ENCODE assay signal across 14 cellular contexts in the genomic region with DNA sequence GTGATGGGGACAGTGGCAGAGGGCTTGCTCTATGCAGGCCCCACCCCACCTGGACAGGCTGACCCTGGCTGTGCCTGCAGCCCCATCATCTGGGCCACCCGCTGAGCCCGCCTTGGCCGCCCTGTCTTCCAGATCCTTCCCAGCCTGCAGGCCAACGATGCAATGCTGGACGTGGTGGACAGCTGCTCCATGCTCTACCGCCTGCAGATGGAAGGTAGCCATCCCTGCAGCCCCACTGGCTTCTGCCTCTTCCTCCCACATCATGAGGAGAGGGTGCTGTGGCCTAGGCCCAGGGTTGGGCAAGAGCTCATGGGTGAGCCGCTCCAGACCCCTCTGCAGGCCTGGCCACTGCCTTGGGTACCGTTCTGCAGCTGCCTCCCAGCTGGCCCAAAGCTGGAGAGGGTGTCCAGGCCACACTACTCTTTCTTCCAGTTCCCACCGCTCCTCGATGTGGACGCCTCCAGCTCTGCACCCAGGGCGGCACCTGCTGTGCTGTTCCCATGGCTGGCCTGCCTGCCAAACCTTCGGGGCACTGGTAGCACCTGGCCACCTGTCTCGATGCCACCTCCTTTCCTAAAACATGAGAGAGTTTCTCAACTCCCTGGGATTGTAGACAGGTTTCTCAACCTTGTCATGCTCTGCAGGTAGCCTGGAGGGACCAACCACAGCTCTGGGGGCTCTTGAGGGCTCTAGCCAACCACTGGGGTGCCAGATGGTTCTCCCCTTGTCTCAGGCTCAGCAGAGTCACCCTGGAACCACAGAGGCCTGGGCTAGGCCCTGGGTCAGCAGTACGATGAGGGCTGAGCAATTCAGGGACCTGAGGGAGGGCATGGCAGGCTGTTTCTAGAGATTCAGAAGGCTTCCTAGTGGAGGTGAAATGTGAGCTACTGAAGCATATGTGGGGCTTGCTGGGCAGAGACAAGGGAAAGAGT. TPM values are rescaled to one million over a fixed set of nuclear protein-coding genes. Genes with fewer than 3 reads are reported as not detected.
DNase-seq lines count a peak whose midpoint lies in the region; ATAC-seq, FAIRE-seq and TF ChIP-seq lines count a peak whose summit lies in the region.
"Had no signal": no experiment of that assay in that cellular context is flagged by ENCODE, and none has a peak within 500 bp of the region (broad histone marks: within the 10 kb centered on the region; RNA-seq: fewer than 3 reads in every experiment).

No MANE protein-coding gene starts in this region.

- H3K27ac ChIP-seq in MM.1S (ENCODE audit: low read length) (peak overlapping the region; percentile 38; the same call in 1 of the 2 replicates), endothelial cell of umbilical vein (ENCODE audit: insufficient read depth, low read depth, low read length) (peak overlapping the region; percentile 60), skeletal muscle tissue (ENCODE audit: low read depth, low read length) (no peak overlapping the region), caudate nucleus (ENCODE audit: low read depth, low read length) (no peak overlapping the region)
- H3K27ac ChIP-seq: SK-N-MC had no signal

- ATAC-seq in HG02970 (IDR thresholded peaks at IDR 0.05; ENCODE audit: low FRiP score, unreplicated experiment) = no peak

- TF ChIP-seq CTCF in MM.1S (IDR thresholded peaks at IDR 0.05; ENCODE audit: low read length) (no peak), endothelial cell of umbilical vein (IDR thresholded peaks at IDR 0.05; ENCODE audit: extremely low read depth in 1 of 2, insufficient read depth in 1 of 2, low read depth in 1 of 2, low read length in 2 of 2) (no peak)

- H3K4me2 ChIP-seq in MM.1S (ENCODE audit: low read depth, low read length) (peak overlapping the region; percentile 95), endothelial cell of umbilical vein (ENCODE audit: insufficient read depth, low read length) (peak overlapping the region; percentile 1)

- H3K4me3 ChIP-seq in MM.1S (ENCODE audit: low read length) (peak overlapping the region; percentile 75), endothelial cell of umbilical vein (replicated peaks in 1 of 3; ENCODE audit: insufficient read depth in 1 of 3, low read depth in 1 of 3, low read length in 3 of 3) (no peak overlapping the region), skeletal muscle tissue (ENCODE audit: low read length in 3 of 3) (no peak overlapping the region)
- H3K4me3 ChIP-seq: SK-N-MC had no signal

- H3K9ac ChIP-seq in MM.1S (ENCODE audit: low read length) = peak overlapping the region; percentile 90
- H3K9ac ChIP-seq in endothelial cell of umbilical vein (replicated peaks; ENCODE audit: extremely low read depth, insufficient read depth, low read length) = peak overlapping the region; percentile 5
- H3K9ac ChIP-seq in skeletal muscle tissue (ENCODE audit: low read depth in 1 of 3, low read length in 3 of 3) = peak overlapping the region in 2 of 3 donors; percentile 33 to 43

- peaks cover 4% of the 10 kb centered on the region; the same call in 1 of the 2 replicates for H3F3A ChIP-seq in MM.1S (ENCODE audit: insufficient read depth, low read length)

- DNase-seq in T-helper 1 cell = no peak
- no peak for DNase-seq in MM.1S
- DNase-seq in endothelial cell of umbilical vein (ENCODE audit: low read depth, low spot score) = no peak
- DNase-seq in caudate nucleus (lab: John Stamatoyannopoulos, UW) = no peak
- DNase-seq in dedifferentiated amniotic fluid mesenchymal stem cell (ENCODE audit: extremely low spot score) = no peak
- DNase-seq: DMS53, NCI-H1417 treated with DMSO at 0.1 percent for 48 hours, NCI-H774 had no signal

- no peaks in the 10 kb centered on the region for H3K9me1 ChIP-seq in endothelial cell of umbilical vein (replicated peaks; ENCODE audit: control insufficient read depth, extremely low read depth, insufficient read depth, low read length)

- H3K36me3 ChIP-seq in MM.1S (replicated peaks; ENCODE audit: insufficient read depth, low read length) (no peaks in the 10 kb centered on the region; the same call in 1 of the 2 replicates), endothelial cell of umbilical vein (ENCODE audit: control insufficient read depth in 2 of 2, extremely low read depth in 1 of 2, insufficient read depth in 2 of 2, low read length in 2 of 2) (peaks cover 5 to 16% of the 10 kb centered on the region in 2 experiments), skeletal muscle tissue (ENCODE audit: control insufficient read depth in 3 of 3, insufficient read depth in 3 of 3, low read length in 3 of 3) (peaks cover 47 to 58% (median 51%) of the 10 kb centered on the region in 3 donors)

- dilution Hi-C loops in endothelial cell of umbilical vein (cut with MboI; ENCODE audit: extremely low pct_ligation_motif_present, low sequenced_read_pairs) = no loop called here

- peaks cover 17% of the 10 kb centered on the region for H3K4me1 Mint-ChIP-seq in T-helper 1 cell treated with Interleukin-12 subunit alpha and Interleukin-12 subunit beta and Interleukin-4 antibody, amounts not matched to agents 30 μg/mL and 1 μg/mL, for 36 hours (ENCODE audit: low read depth)

- no peaks in the 10 kb centered on the region for H3K9me2 ChIP-seq in MM.1S (replicated peaks; ENCODE audit: insufficient read depth, low read length)

- no peaks in the 10 kb centered on the region for H3K27me3 Mint-ChIP-seq in T-helper 1 cell treated with Interleukin-12 subunit alpha and Interleukin-12 subunit beta and Interleukin-4 antibody, amounts not matched to agents 30 μg/mL and 1 μg/mL, for 36 hours (ENCODE audit: low read depth)

- peaks cover under 1% of the 10 kb centered on the region for H3K9me3 Mint-ChIP-seq in T-helper 1 cell treated with Interleukin-12 subunit alpha and Interleukin-12 subunit beta and Interleukin-4 antibody, amounts not matched to agents 30 μg/mL and 1 μg/mL, for 36 hours

- peaks cover 17% of the 10 kb centered on the region for H3K4me1 ChIP-seq in MM.1S (ENCODE audit: low read length)
- peaks cover 16% of the 10 kb centered on the region for H3K4me1 ChIP-seq in endothelial cell of umbilical vein (ENCODE audit: control insufficient read depth, extremely low read depth, insufficient read depth, low read length)
- H3K4me1 ChIP-seq in skeletal muscle tissue (ENCODE audit: control insufficient read depth in 3 of 3, insufficient read depth in 3 of 3, low read length in 3 of 3) = peaks cover 2 to 39% (median 19%) of the 10 kb centered on the region in 3 donors

- H3K79me2 ChIP-seq in MM.1S (ENCODE audit: low read length) (peaks cover 19% of the 10 kb centered on the region), endothelial cell of umbilical vein (ENCODE audit: control insufficient read depth, insufficient read depth, low read length) (no peaks in the 10 kb centered on the region)

- no peak for FAIRE-seq in endothelial cell of umbilical vein (lab: Jason Lieb, UNC)

- H3K36me3 Mint-ChIP-seq in T-helper 1 cell treated with Interleukin-12 subunit alpha and Interleukin-12 subunit beta and Interleukin-4 antibody, amounts not matched to agents 30 μg/mL and 1 μg/mL, for 36 hours (ENCODE audit: low read depth) = peaks cover 29% of the 10 kb centered on the region

- peak overlapping the region; percentile 81 for H3K27ac Mint-ChIP-seq in T-helper 1 cell treated with Interleukin-12 subunit alpha and Interleukin-12 subunit beta and Interleukin-4 antibody, amounts not matched to agents 30 μg/mL and 1 μg/mL, for 36 hours

- POLR2A ChIA-PET in endothelial cell of umbilical vein (lab: Charles Lee) = no interaction called here

- TF ChIP-seq POLR2A in endothelial cell of umbilical vein (IDR thresholded peaks at IDR 0.05; ENCODE audit: low read depth, low read length) = no peak

- H2AFZ ChIP-seq in MM.1S (ENCODE audit: low read length) (0 out of 2 replicates have a peak overlapping the region, but pooled peaks have one; percentile 82), endothelial cell of umbilical vein (ENCODE audit: low read depth, low read length) (no peak overlapping the region)

- intact Hi-C loops in endothelial cell of umbilical vein (cut with micrococcal nuclease) = no loop called here

- H3K27me3 ChIP-seq in MM.1S (replicated peaks; ENCODE audit: insufficient read depth, low read length) = no peaks in the 10 kb centered on the region
- H3K27me3 ChIP-seq in endothelial cell of umbilical vein (ENCODE audit: control insufficient read depth in 2 of 2, insufficient read depth in 2 of 2, low read length in 2 of 2) = no peaks in the 10 kb centered on the region
- H3K27me3 ChIP-seq in skeletal muscle tissue (ENCODE audit: control insufficient read depth in 3 of 3, insufficient read depth in 3 of 3, low read length in 3 of 3) = no peaks in the 10 kb centered on the region

- CTCF ChIA-PET in endothelial cell of umbilical vein (lab: Charles Lee) = interaction anchor here (1.4 to 2.2 kb wide), 2 partner anchors 9 to 17 kb away, joined by 4 to 7 read pairs; a partner anchor contains a TSS

- no TSS peak for BruUV-seq in endothelial cell of umbilical vein (replicated peaks; lab: Mats Ljungman, UMichigan)

- no peaks in the 10 kb centered on the region for H3K9me3 ChIP-seq in MM.1S (replicated peaks; ENCODE audit: insufficient read depth, low read length)
- H3K9me3 ChIP-seq in endothelial cell of umbilical vein (replicated peaks; ENCODE audit: control insufficient read depth, insufficient read depth, low read length) = no peaks in the 10 kb centered on the region
- no peaks in the 10 kb centered on the region for H3K9me3 ChIP-seq in skeletal muscle tissue (ENCODE audit: control insufficient read depth in 3 of 3, low read length in 3 of 3)

- peak overlapping the region; percentile 70 for H3K4me3 Mint-ChIP-seq in T-helper 1 cell treated with Interleukin-12 subunit alpha and Interleukin-12 subunit beta and Interleukin-4 antibody, amounts not matched to agents 30 μg/mL and 1 μg/mL, for 36 hours

- no peaks in the 10 kb centered on the region for H4K20me1 ChIP-seq in MM.1S (ENCODE audit: insufficient read depth, low read length)
- H4K20me1 ChIP-seq in endothelial cell of umbilical vein (replicated peaks; ENCODE audit: control insufficient read depth, extremely low read depth, insufficient read depth, low read length) = no peaks in the 10 kb centered on the region

RNA-seq across cellular contexts. Expression of a gene that starts 9.5 kb away (rescaled TPM):
- total RNA-seq in endothelial cell of umbilical vein (57.0 and 57.2 TPM in 2 replicates), skeletal muscle tissue (3.1 TPM)
- 22.5 and 25.9 TPM in 2 replicates for polyA plus RNA-seq in endothelial cell of umbilical vein
- polyA plus RNA-seq in endothelial cell of umbilical vein (2011; cell fraction: cytosol; rRNA removed) = 19.9 and 20.5 TPM in 2 replicates
- 53.4 and 57.7 TPM in 2 replicates for polyA plus RNA-seq in endothelial cell of umbilical vein (2011; cell fraction: nucleus; rRNA removed)
- polyA plus RNA-seq in endothelial cell of umbilical vein (2012) = 9.6 and 24.0 TPM in 2 replicates
- polyA minus RNA-seq in endothelial cell of umbilical vein = 15.1 and 19.5 TPM in 2 replicates
- 23.9 TPM for polyA minus RNA-seq in endothelial cell of umbilical vein (2011; cell fraction: cytosol; rRNA and poly(A)+ RNA removed)
- 19.8 and 21.3 TPM in 2 replicates for polyA minus RNA-seq in endothelial cell of umbilical vein (2011; cell fraction: nucleus; rRNA and poly(A)+ RNA removed)

RNA-seq across cellular contexts. Expression of a gene that starts 19.4 kb away (rescaled TPM):
- total RNA-seq in endothelial cell of umbilical vein (33.1 and 39.7 TPM in 2 replicates), skeletal muscle tissue (18.3 TPM)
- polyA plus RNA-seq in endothelial cell of umbilical vein = 31.6 and 33.5 TPM in 2 replicates
- polyA plus RNA-seq in endothelial cell of umbilical vein (2011; cell fraction: cytosol; rRNA removed) = 22.8 and 24.9 TPM in 2 replicates
- 72.1 and 85.3 TPM in 2 replicates for polyA plus RNA-seq in endothelial cell of umbilical vein (2011; cell fraction: nucleus; rRNA removed)
- polyA plus RNA-seq in endothelial cell of umbilical vein (2012) = 14.4 and 16.5 TPM in 2 replicates
- polyA minus RNA-seq in endothelial cell of umbilical vein = 30.5 and 33.4 TPM in 2 replicates
- polyA minus RNA-seq in endothelial cell of umbilical vein (2011; cell fraction: cytosol; rRNA and poly(A)+ RNA removed) = 50.4 TPM
- polyA minus RNA-seq in endothelial cell of umbilical vein (2011; cell fraction: nucleus; rRNA and poly(A)+ RNA removed) = 21.8 and 30.4 TPM in 2 replicates

RNA-seq across cellular contexts. Expression of a gene that starts 24.1 kb away (rescaled TPM):
- not detected in 2 replicates for total RNA-seq in endothelial cell of umbilical vein
- not detected in 2 replicates for polyA plus RNA-seq in endothelial cell of umbilical vein
- not detected in 2 replicates for polyA plus RNA-seq in endothelial cell of umbilical vein (2011; cell fraction: cytosol; rRNA removed)
- not detected in 2 replicates for polyA plus RNA-seq in endothelial cell of umbilical vein (2011; cell fraction: nucleus; rRNA removed)
- polyA plus RNA-seq in endothelial cell of umbilical vein (2012) = 0.03 TPM in 2 replicates
- polyA minus RNA-seq in endothelial cell of umbilical vein = not detected in 2 replicates
- polyA minus RNA-seq in endothelial cell of umbilical vein (2011; cell fraction: cytosol; rRNA and poly(A)+ RNA removed) = not detected
- not detected in 2 replicates for polyA minus RNA-seq in endothelial cell of umbilical vein (2011; cell fraction: nucleus; rRNA and poly(A)+ RNA removed)
- not detected for total RNA-seq in skeletal muscle tissue
- total RNA-seq: A172; activated CD8-positive, alpha-beta memory T cell treated with anti-CD3 and anti-CD28 coated beads for 36 hours had no signal

RNA-seq across cellular contexts. Expression of a gene that starts 37.1 kb away (rescaled TPM):
- total RNA-seq in endothelial cell of umbilical vein (8.5 and 9.7 TPM in 2 replicates), skeletal muscle tissue (14.6 TPM)
- polyA plus RNA-seq in endothelial cell of umbilical vein = 8.9 and 9.9 TPM in 2 replicates
- polyA plus RNA-seq in endothelial cell of umbilical vein (2011; cell fraction: cytosol; rRNA removed) = 8.4 and 8.5 TPM in 2 replicates
- polyA plus RNA-seq in endothelial cell of umbilical vein (2011; cell fraction: nucleus; rRNA removed) = 9.8 and 10.0 TPM in 2 replicates
- 6.6 TPM in 2 replicates for polyA plus RNA-seq in endothelial cell of umbilical vein (2012)
- 2.3 and 2.8 TPM in 2 replicates for polyA minus RNA-seq in endothelial cell of umbilical vein
- polyA minus RNA-seq in endothelial cell of umbilical vein (2011; cell fraction: cytosol; rRNA and poly(A)+ RNA removed) = 2.2 TPM
- 2.5 and 3.2 TPM in 2 replicates for polyA minus RNA-seq in endothelial cell of umbilical vein (2011; cell fraction: nucleus; rRNA and poly(A)+ RNA removed)

RNA-seq across cellular contexts. Expression of a gene that starts 48.3 kb away (rescaled TPM):
- total RNA-seq in endothelial cell of umbilical vein (60.4 and 65.7 TPM in 2 replicates), skeletal muscle tissue (16.7 TPM)
- 39.0 and 42.4 TPM in 2 replicates for polyA plus RNA-seq in endothelial cell of umbilical vein
- 37.4 and 41.1 TPM in 2 replicates for polyA plus RNA-seq in endothelial cell of umbilical vein (2011; cell fraction: cytosol; rRNA removed)
- polyA plus RNA-seq in endothelial cell of umbilical vein (2011; cell fraction: nucleus; rRNA removed) = 126 and 144 TPM in 2 replicates
- 30.3 and 35.4 TPM in 2 replicates for polyA plus RNA-seq in endothelial cell of umbilical vein (2012)
- 40.0 and 53.3 TPM in 2 replicates for polyA minus RNA-seq in endothelial cell of umbilical vein
- polyA minus RNA-seq in endothelial cell of umbilical vein (2011; cell fraction: cytosol; rRNA and poly(A)+ RNA removed) = 41.2 TPM
- 59.6 and 64.9 TPM in 2 replicates for polyA minus RNA-seq in endothelial cell of umbilical vein (2011; cell fraction: nucleus; rRNA and poly(A)+ RNA removed)

Comparison
In these comparisons a context has a peak if more than half of its experiments do, and no peak if none do; other contexts are left out.
1. H3K27ac ChIP-seq: peak in MM.1S (single experiment) and endothelial cell of umbilical vein (single experiment); none in skeletal muscle tissue (single experiment) and caudate nucleus (single experiment).
2. H3K9ac ChIP-seq: peak in every context shown above with its lines; median percentile 90 in MM.1S; 38 in skeletal muscle tissue; 5 in endothelial cell of umbilical vein.
3. RNA of a gene that starts 9.5 kb away (total RNA-seq): 57.0 to 57.2 TPM in endothelial cell of umbilical vein; 3.1 TPM in skeletal muscle tissue (single experiment); every median in the first group is over 10 times any median in the second.